ENCODE assay signal across 16 cellular contexts in genomic region chr9:32928145-32928763, GRCh38.
A peak's percentile ranks its signal among the peaks of the same experiment; 100 is the strongest.
DNase-seq lines count a peak whose midpoint lies in the region; TF ChIP-seq lines count a peak whose summit lies in the region.
"Had no signal": no experiment of that assay in that cellular context is flagged by ENCODE, and none has a peak within 500 bp of the region (broad histone marks: within the 10 kb centered on the region; RNA-seq: fewer than 3 reads in every experiment).

No MANE protein-coding gene starts in this region.

- TF ChIP-seq EP300 in esophagus muscularis mucosa (IDR thresholded peaks at IDR 0.05): no peak

- intact Hi-C loops in mammary epithelial cell (cut with micrococcal nuclease) (no loop called here), esophagus muscularis mucosa (cut with DNase I) (no loop called here)

- peaks cover 14% of the 10 kb centered on the region for H3K4me1 Mint-ChIP-seq in mesothelial cell of epicardium
- H3K4me1 Mint-ChIP-seq: activated CD8-positive, alpha-beta memory T cell treated with anti-CD3 and anti-CD28 coated beads, Interleukin-2, amount 10 ng/mL, durations not matched to agents 7 days and 5 days; neural crest cell had no signal

- H4K20me1 ChIP-seq in mammary epithelial cell (ENCODE audit: insufficient read depth, low read length): no peaks in the 10 kb centered on the region

- H3K27me3 ChIP-seq in mammary epithelial cell (ENCODE audit: insufficient read depth, low read length) (no peaks in the 10 kb centered on the region), esophagus muscularis mucosa (no peaks in the 10 kb centered on the region)
- H3K27me3 ChIP-seq: tibial artery had no signal

- BruUV-seq in mammary epithelial cell (replicated peaks; lab: Mats Ljungman, UMichigan): no TSS peak

- H3K9me3 Mint-ChIP-seq in mesothelial cell of epicardium: no peaks in the 10 kb centered on the region
- H3K9me3 Mint-ChIP-seq: neural crest cell had no signal

- DNase-seq in GDM1 (lab: John Stamatoyannopoulos, UW): peak; percentile 5
- DNase-seq in MV-4-11 (lab: John Stamatoyannopoulos, UW): peak; percentile 66
- DNase-seq in mammary epithelial cell: peak; percentile 57
- no peak for DNase-seq in mesothelial cell of epicardium (ENCODE audit: low spot score in 2 of 2, unreplicated experiment in 2 of 2)
- no peak for DNase-seq in esophagus muscularis mucosa (ENCODE audit: extremely low spot score)
- DNase-seq in NCI-H774 (lab: John Stamatoyannopoulos, UW): no peak
- DNase-seq in putamen (ENCODE audit: low spot score): no peak
- DNase-seq in amygdala (lab: John Stamatoyannopoulos, UW): no peak
- DNase-seq: activated CD8-positive, alpha-beta memory T cell treated with anti-CD3 and anti-CD28 coated beads, Interleukin-2, amount 10 ng/mL, durations not matched to agents 7 days and 5 days; NCI-H1436 treated with DMSO at 0.1 percent for 48 hours; NK-92 treated with Interleukin-12 subunit alpha and Interleukin-12 subunit beta, amount 100 ng/mL, for 24 hours; T-helper 2 cell; tibial artery had no signal

- peak overlapping the region; percentile 72 for H3K27ac Mint-ChIP-seq in mesothelial cell of epicardium
- H3K27ac Mint-ChIP-seq: activated CD8-positive, alpha-beta memory T cell treated with anti-CD3 and anti-CD28 coated beads, Interleukin-2, amount 10 ng/mL, durations not matched to agents 7 days and 5 days; activated naive CD8-positive, alpha-beta T cell had no signal

- CTCF ChIA-PET in mammary epithelial cell (lab: Charles Lee; ENCODE audit: low non-redundant PET): no interaction called here

- no peaks in the 10 kb centered on the region for H3K36me3 ChIP-seq in mammary epithelial cell (ENCODE audit: insufficient read depth, low read length)
- H3K36me3 ChIP-seq in esophagus muscularis mucosa: no peaks in the 10 kb centered on the region
- H3K36me3 ChIP-seq: tibial artery had no signal

- no peak for TF ChIP-seq CTCF in mammary epithelial cell (conservative IDR thresholded peaks at IDR 0.05 in 1 of 2, IDR thresholded peaks at IDR 0.05 in 1 of 2; ENCODE audit: extremely low read depth in 1 of 2, insufficient read depth in 1 of 2, low read depth in 1 of 2, low read length in 2 of 2)
- TF ChIP-seq CTCF in mesothelial cell of epicardium (IDR thresholded peaks at IDR 0.05; ENCODE audit: unreplicated experiment): no peak
- TF ChIP-seq CTCF in esophagus muscularis mucosa (IDR thresholded peaks at IDR 0.05): no peak

- 20% methylated on average over 10 of the region's 10 CpGs for WGBS in mammary epithelial cell (ENCODE audit: low coverage, missing lambda C conversion rate)
- WGBS in esophagus muscularis mucosa: 47% methylated on average over 10 of the region's 10 CpGs

- dilution Hi-C loops in mammary epithelial cell (cut with HindIII; ENCODE audit: low sequenced_read_pairs): no loop called here

- H3K36me3 Mint-ChIP-seq in mesothelial cell of epicardium: no peaks in the 10 kb centered on the region
- H3K36me3 Mint-ChIP-seq: activated CD8-positive, alpha-beta memory T cell treated with anti-CD3 and anti-CD28 coated beads, Interleukin-2, amount 10 ng/mL, durations not matched to agents 7 days and 5 days had no signal

- no peaks in the 10 kb centered on the region for H3K27me3 Mint-ChIP-seq in mesothelial cell of epicardium (ENCODE audit: low read depth)
- H3K27me3 Mint-ChIP-seq: activated naive CD8-positive, alpha-beta T cell had no signal

- H3K4me3 ChIP-seq in mammary epithelial cell (replicated peaks in 1 of 3; ENCODE audit: insufficient read depth in 1 of 3, low read depth in 2 of 3, low read length in 3 of 3): no peak overlapping the region
- H3K4me3 ChIP-seq in esophagus muscularis mucosa: no peak overlapping the region
- H3K4me3 ChIP-seq: smooth muscle cell, tibial artery had no signal

- H3K9me3 ChIP-seq in mammary epithelial cell (replicated peaks; ENCODE audit: insufficient read depth, low read length): no peaks in the 10 kb centered on the region
- no peaks in the 10 kb centered on the region for H3K9me3 ChIP-seq in esophagus muscularis mucosa
- H3K9me3 ChIP-seq: tibial artery had no signal

- H3K79me2 ChIP-seq in mammary epithelial cell (ENCODE audit: insufficient read depth, low read length): no peaks in the 10 kb centered on the region

- in situ Hi-C loops in mammary epithelial cell (cut with MboI; ENCODE audit: low sequenced_read_pairs in 2 of 2): no loop called here

- H3K4me2 ChIP-seq in mammary epithelial cell (ENCODE audit: insufficient read depth, low read depth, low read length): peak overlapping the region; percentile 6
- H3K4me2 ChIP-seq: smooth muscle cell had no signal

- H3K4me3 Mint-ChIP-seq in mesothelial cell of epicardium: no peak overlapping the region
- H3K4me3 Mint-ChIP-seq: activated CD8-positive, alpha-beta memory T cell treated with anti-CD3 and anti-CD28 coated beads, Interleukin-2, amount 10 ng/mL, durations not matched to agents 7 days and 5 days; activated naive CD8-positive, alpha-beta T cell; neural crest cell had no signal

- H3K27ac ChIP-seq in mammary epithelial cell (ENCODE audit: insufficient read depth, low read depth, low read length) (no peak overlapping the region), esophagus muscularis mucosa (replicated peaks in 1 of 4) (no peak overlapping the region)
- H3K27ac ChIP-seq: tibial artery had no signal

- H2AFZ ChIP-seq in mammary epithelial cell (ENCODE audit: low read depth, low read length): peak overlapping the region; percentile 61

- H3K4me1 ChIP-seq in mammary epithelial cell (ENCODE audit: insufficient read depth, low read length) (peaks cover 11% of the 10 kb centered on the region), esophagus muscularis mucosa (peaks cover 0 to 14% (median 13%) of the 10 kb centered on the region in 4 donors)
- H3K4me1 ChIP-seq: tibial artery had no signal

- no peak overlapping the region for H3K9ac ChIP-seq in mammary epithelial cell (ENCODE audit: insufficient read depth, low read length)

- TF ChIP-seq POLR2A in esophagus muscularis mucosa (IDR thresholded peaks at IDR 0.05; ENCODE audit: low read depth): no peak

Comparison
In these comparisons a context has a peak if more than half of its experiments do, and no peak if none do; other contexts are left out.
1. DNase-seq: peak in GDM1 (single experiment), MV-4-11 (single experiment) and mammary epithelial cell (single experiment); none in mesothelial cell of epicardium (0 of 2), esophagus muscularis mucosa (single experiment), NCI-H774 (single experiment), putamen (single experiment) and amygdala (0 of 56).